Comparison of ENCODE assay signal across 19 cellular contexts in the genomic region with DNA sequence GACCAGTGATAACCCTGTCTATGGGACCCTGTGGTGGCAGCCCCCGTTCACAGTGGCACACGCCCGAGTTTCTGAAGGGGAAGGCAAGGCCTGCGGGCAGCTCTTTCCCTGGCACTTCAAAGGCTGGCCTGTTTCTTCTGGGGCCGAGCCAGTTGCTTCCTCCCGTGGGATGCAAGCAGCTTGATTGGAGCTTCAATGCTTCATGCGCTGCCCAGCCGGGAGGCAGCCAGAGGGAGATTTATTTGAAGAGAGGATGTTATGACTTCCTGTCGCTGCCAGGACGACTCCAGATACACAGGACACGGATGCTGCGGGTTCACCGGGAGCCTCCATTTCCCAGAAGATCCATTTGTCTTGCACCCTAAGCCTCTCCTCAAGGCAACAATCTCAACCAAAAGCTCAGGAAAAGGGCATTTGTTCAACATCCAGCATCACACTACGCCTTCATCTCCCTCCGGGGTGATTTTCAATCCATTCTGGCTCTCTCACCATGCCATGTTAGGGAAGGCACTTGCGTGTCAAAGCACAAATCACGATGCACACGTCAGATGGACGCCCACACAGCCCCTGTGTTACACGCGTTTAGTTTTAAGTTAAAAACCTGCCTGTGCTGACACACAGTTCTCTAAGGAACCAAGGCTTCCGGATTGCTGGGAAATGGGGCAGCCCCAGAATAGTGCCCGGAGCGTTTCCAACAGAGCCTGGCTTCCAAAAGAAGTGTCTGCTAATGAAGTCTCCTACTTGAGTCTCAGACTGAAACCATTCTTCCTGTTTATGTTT.
A peak's percentile ranks its signal among the peaks of the same experiment; 100 is the strongest.
DNase-seq lines count a peak whose midpoint lies in the region; ATAC-seq lines count a peak whose summit lies in the region.
"Had no signal": no experiment of that assay in that cellular context is flagged by ENCODE, and none has a peak within 500 bp of the region (broad histone marks: within the 10 kb centered on the region; RNA-seq: fewer than 3 reads in every experiment).

No MANE protein-coding gene starts in this region.

- no peaks in the 10 kb centered on the region for H3K27me3 ChIP-seq in H7 (ENCODE audit: control insufficient read depth, insufficient read depth, low read length)
- H3K27me3 ChIP-seq: Peyer's patch had no signal

- H3K4me1 Mint-ChIP-seq in stimulated activated effector memory CD8-positive, alpha-beta T cell treated with anti-CD3 and anti-CD28 coated beads, Interleukin-12 subunit alpha, Interleukin-12 subunit beta, amount 100 ng/mL, for 72 hours, result no peaks in the 10 kb centered on the region

- peaks cover 11% of the 10 kb centered on the region for H3K9me3 Mint-ChIP-seq in stimulated activated effector memory CD8-positive, alpha-beta T cell treated with anti-CD3 and anti-CD28 coated beads, Interleukin-12 subunit alpha, Interleukin-12 subunit beta, amount 100 ng/mL, for 72 hours

- no peaks in the 10 kb centered on the region for H3K36me3 ChIP-seq in H7 (replicated peaks; ENCODE audit: control insufficient read depth, insufficient read depth, low read length)
- no peaks in the 10 kb centered on the region for H3K36me3 ChIP-seq in SK-N-MC (ENCODE audit: insufficient read depth, low read length)
- H3K36me3 ChIP-seq: HAP-1, Peyer's patch had no signal

- H3K4me3 ChIP-seq in H7 (ENCODE audit: insufficient read depth, low read depth, low read length), result no peak overlapping the region
- no peak overlapping the region for H3K4me3 ChIP-seq in SK-N-MC
- H3K4me3 ChIP-seq: A549, HAP-1, Peyer's patch had no signal

- no peaks in the 10 kb centered on the region for H3K36me3 Mint-ChIP-seq in stimulated activated effector memory CD8-positive, alpha-beta T cell treated with anti-CD3 and anti-CD28 coated beads, Interleukin-12 subunit alpha, Interleukin-12 subunit beta, amount 100 ng/mL, for 72 hours

- ATAC-seq in stimulated activated effector memory CD8-positive, alpha-beta T cell treated with anti-CD3 and anti-CD28 coated beads, Interleukin-12 subunit alpha, Interleukin-12 subunit beta, amount 100 ng/mL, for 72 hours, result no peak
- ATAC-seq in GM19328 (IDR thresholded peaks at IDR 0.05; ENCODE audit: unreplicated experiment), result no peak
- ATAC-seq: A549 had no signal

- DNase-seq in H7, result peak; percentile 50
- peak; percentile 5 for DNase-seq in SK-N-MC (ENCODE audit: low read depth, low spot score)
- peak; percentile 13 for DNase-seq in inferior parietal cortex (ENCODE audit: extremely low spot score)
- DNase-seq in stromal cell of bone marrow (ENCODE audit: low read depth), result peak; percentile 33
- DNase-seq in stimulated activated effector memory CD8-positive, alpha-beta T cell treated with anti-CD3 and anti-CD28 coated beads, Interleukin-12 subunit alpha, Interleukin-12 subunit beta, amount 100 ng/mL, for 72 hours (ENCODE audit: low spot score in 2 of 2), result no peak
- DNase-seq in activated CD4-positive, alpha-beta T cell treated with anti-CD3 and anti-CD28 coated beads for 1 hour, result no peak
- DNase-seq: C1 segment of cervical spinal cord; DMS79 treated with DMSO at 0.1 percent for 48 hours; MM.1S; NCI-H1092; NCI-H1436 treated with DMSO at 0.1 percent for 48 hours; NCI-H2029; NCI-H345; NK-92 treated with Interleukin-12 subunit alpha and Interleukin-12 subunit beta, amount 100 ng/mL, for 24 hours; Peyer's patch; Right ventricle myocardium superior had no signal

- H3K27ac ChIP-seq in SK-N-MC, result no peak overlapping the region
- H3K27ac ChIP-seq: A549, Peyer's patch had no signal

- no peaks in the 10 kb centered on the region for H3K9me3 ChIP-seq in SK-N-MC (ENCODE audit: low read depth, low read length)
- H3K9me3 ChIP-seq: A549, HAP-1, Peyer's patch had no signal

- no peak overlapping the region for H3K9ac ChIP-seq in SK-N-MC (ENCODE audit: insufficient read length)

- no peak overlapping the region for H3K27ac Mint-ChIP-seq in stimulated activated effector memory CD8-positive, alpha-beta T cell treated with anti-CD3 and anti-CD28 coated beads, Interleukin-12 subunit alpha, Interleukin-12 subunit beta, amount 100 ng/mL, for 72 hours

- H3K4me3 Mint-ChIP-seq in stimulated activated effector memory CD8-positive, alpha-beta T cell treated with anti-CD3 and anti-CD28 coated beads, Interleukin-12 subunit alpha, Interleukin-12 subunit beta, amount 100 ng/mL, for 72 hours, result no peak overlapping the region

Comparison
In these comparisons a context has a peak if more than half of its experiments do, and no peak if none do; other contexts are left out.
1. DNase-seq: peak in H7 (single experiment), SK-N-MC (single experiment), inferior parietal cortex (single experiment) and stromal cell of bone marrow (single experiment); none in stimulated activated effector memory CD8-positive, alpha-beta T cell treated with anti-CD3 and anti-CD28 coated beads, Interleukin-12 subunit alpha, Interleukin-12 subunit beta, amount 100 ng/mL, for 72 hours (0 of 2) and activated CD4-positive, alpha-beta T cell treated with anti-CD3 and anti-CD28 coated beads for 1 hour (single experiment).